ENCODE assay signal across 19 cellular contexts in the genomic region with DNA sequence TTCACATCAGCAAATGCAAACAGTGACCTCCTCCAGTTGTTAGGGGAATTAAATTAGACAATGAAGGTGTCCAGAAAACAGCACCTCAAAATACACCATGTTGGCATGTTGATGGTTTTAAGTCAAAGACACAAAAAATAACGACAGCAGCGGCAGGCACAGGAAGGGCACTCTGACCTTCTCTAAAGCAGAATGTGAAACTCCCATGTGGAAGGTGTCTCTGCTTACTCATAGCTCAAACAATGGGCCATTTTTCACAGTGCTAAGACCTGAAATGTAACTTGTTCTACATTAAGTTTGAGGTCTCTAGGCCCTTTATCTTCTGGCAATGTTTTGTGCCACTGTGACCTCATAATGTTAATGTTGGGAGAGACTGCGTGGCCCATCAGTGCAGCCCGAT.
DNase-seq lines count a peak whose midpoint lies in the region; ATAC-seq, FAIRE-seq and TF ChIP-seq lines count a peak whose summit lies in the region.
"Had no signal": no experiment of that assay in that cellular context is flagged by ENCODE, and none has a peak within 500 bp of the region (broad histone marks: within the 10 kb centered on the region; RNA-seq: fewer than 3 reads in every experiment).

No MANE protein-coding gene starts in this region.

- no peak overlapping the region for H3K18ac ChIP-seq in H1 (ENCODE audit: extremely low read depth, low read length)

- no peaks in the 10 kb centered on the region for H3K36me3 ChIP-seq in H1 (ENCODE audit: control insufficient read depth in 2 of 4, insufficient read depth in 4 of 4, low read length in 3 of 4)

- peaks cover 0 to 3% (median under 1%) of the 10 kb centered on the region in 4 experiments; a peak in 3 of 7 replicates for H3K4me1 ChIP-seq in H1 (replicated peaks in 1 of 4; ENCODE audit: control insufficient read depth in 3 of 4, insufficient read depth in 4 of 4, low read length in 3 of 4)

- H2BK20ac ChIP-seq in H1 (ENCODE audit: low read length), result no peak overlapping the region; the same call in 1 of the 2 replicates

- H2BK15ac ChIP-seq in H1 (ENCODE audit: low read length), result no peak overlapping the region

- H3K56ac ChIP-seq in H1 (replicated peaks; ENCODE audit: insufficient read length, low read depth, low read length), result no peak overlapping the region

- POLR2A ChIA-PET in H1 (lab: Charles Lee; ENCODE audit: partially characterized antibody), result no interaction called here

- no peak for TF ChIP-seq POLR2A in H1 (IDR thresholded peaks at IDR 0.05; ENCODE audit: control extremely low read depth in 1 of 2, low read depth in 2 of 2, low read length in 2 of 2)

- peak overlapping the region; percentile 0; the same call in 1 of the 2 replicates for H2BK12ac ChIP-seq in H1 (ENCODE audit: low read depth, low read length)

- no peak for TF ChIP-seq RAD21 in H1 (IDR thresholded peaks at IDR 0.05 in 1 of 2, conservative IDR thresholded peaks at IDR 0.05 in 1 of 2; ENCODE audit: low read depth in 2 of 2, low read length in 2 of 2)

- H3K14ac ChIP-seq in H1 (ENCODE audit: insufficient read length), result no peak overlapping the region

- no peak overlapping the region for H4K8ac ChIP-seq in H1 (ENCODE audit: extremely low read depth, insufficient read depth, low read length)

- no peak overlapping the region for H3K23ac ChIP-seq in H1 (ENCODE audit: insufficient read length)

- no peak overlapping the region for H4K5ac ChIP-seq in H1 (ENCODE audit: insufficient read length, low read depth, low read length)

- H4K91ac ChIP-seq in H1 (replicated peaks; ENCODE audit: insufficient read length, low read length), result no peak overlapping the region

- FAIRE-seq in H1 (lab: Jason Lieb, UNC), result no peak

- H3K4me2 ChIP-seq in H1 (ENCODE audit: insufficient read depth in 1 of 2, low read depth in 2 of 2, low read length in 2 of 2), result no peak overlapping the region

- no peak overlapping the region for H2BK5ac ChIP-seq in H1 (ENCODE audit: low read depth, low read length)

- H3K27me3 ChIP-seq in H1 (replicated peaks in 1 of 4; ENCODE audit: control insufficient read depth in 3 of 4, extremely low read depth in 1 of 4, insufficient read depth in 3 of 4, low read length in 3 of 4), result no peaks in the 10 kb centered on the region

- no peak overlapping the region for H3K9ac ChIP-seq in H1 (replicated peaks in 1 of 4; ENCODE audit: extremely low read depth in 1 of 4, low read depth in 3 of 4, low read length in 3 of 4)

- ATAC-seq in sciatic nerve, result peak; percentile 21
- no peak for ATAC-seq in GM19452 (IDR thresholded peaks at IDR 0.05; ENCODE audit: unreplicated experiment)
- no peak for ATAC-seq in HG02678 (IDR thresholded peaks at IDR 0.05; ENCODE audit: unreplicated experiment)
- no peak for ATAC-seq in GM21381 (IDR thresholded peaks at IDR 0.05; ENCODE audit: unreplicated experiment)
- ATAC-seq: right cardiac atrium had no signal

- no peak for TF ChIP-seq EP300 in H1 (IDR thresholded peaks at IDR 0.05; ENCODE audit: borderline replicate concordance in 1 of 2, low read depth in 2 of 2, low read length in 2 of 2)

- no peak overlapping the region for H2AK5ac ChIP-seq in H1 (ENCODE audit: low read depth, low read length)

- H3K23me2 ChIP-seq in H1 (ENCODE audit: low read depth, low read length), result no peaks in the 10 kb centered on the region

- H2AFZ ChIP-seq in H1 (ENCODE audit: low read length), result no peak overlapping the region

- H2BK120ac ChIP-seq in H1 (replicated peaks; ENCODE audit: low read depth, low read length), result no peak overlapping the region

- H4K20me1 ChIP-seq in H1 (replicated peaks in 1 of 2; ENCODE audit: control insufficient read depth in 1 of 2, insufficient read depth in 2 of 2, low read length in 2 of 2), result no peaks in the 10 kb centered on the region

- CTCF ChIA-PET in H1 (lab: Charles Lee; ENCODE audit: partially characterized antibody), result interaction anchor here (1.8 kb wide), 1 partner anchor 20 kb away, joined by 3 read pairs; no protein-coding TSS in a partner anchor

- intact Hi-C loops in sciatic nerve (cut with DNase I), result no loop called here

- DNase-seq in DMS53 treated with DMSO at 0.1 percent for 48 hours (lab: John Stamatoyannopoulos, UW; ENCODE audit: unreplicated experiment), result peak; percentile 15
- DNase-seq in HT-29 (ENCODE audit: low spot score), result peak; percentile 53
- no peak for DNase-seq in H1 (ENCODE audit: low read depth in 1 of 2, low spot score in 2 of 2)
- DNase-seq in sciatic nerve (ENCODE audit: low spot score), result no peak
- DNase-seq in NCI-H345 (lab: John Stamatoyannopoulos, UW), result no peak
- DNase-seq: activated gamma-delta T cell, anterior cingulate cortex, Caco-2, H7, hypothalamus, Kasumi-1, NCI-H1436 treated with DMSO at 0.1 percent for 48 hours, NCI-H2227 treated with DMSO at 0.1 percent for 48 hours, right cardiac atrium, SHP77 treated with DMSO at 0.1 percent for 48 hours, substantia nigra had no signal

- no peak overlapping the region for H3K4ac ChIP-seq in H1 (replicated peaks; ENCODE audit: insufficient read length, low read depth, low read length)

- H3K4me3 ChIP-seq in H1 (ENCODE audit: extremely low read depth in 1 of 4, insufficient read depth in 2 of 4, low read depth in 3 of 4, low read length in 4 of 4), result no peak overlapping the region

- H3K79me2 ChIP-seq in H1 (ENCODE audit: control insufficient read depth in 1 of 2, insufficient read depth in 2 of 2, low read length in 2 of 2), result no peaks in the 10 kb centered on the region

- no peaks in the 10 kb centered on the region for H3K9me3 ChIP-seq in H1 (ENCODE audit: insufficient read depth in 2 of 2, low read depth in 1 of 2, low read length in 1 of 2)
- H3K9me3 ChIP-seq: Caco-2 had no signal

- WGBS in H1 (ENCODE audit: extremely low coverage in 1 of 2, insufficient coverage in 1 of 2, insufficient read length in 1 of 2, insufficient replicate concordance in 2 of 2, low coverage in 1 of 2, low lambda C conversion rate in 2 of 2, missing lambda C conversion rate in 1 of 2), 2 experiments, result 96% methylated on average over 4 of the region's 4 CpGs; no CpG with 5 or more reads in 1 of the 2 experiments

- TF ChIP-seq CTCF in H1 (IDR thresholded peaks at IDR 0.05; ENCODE audit: control extremely low read depth in 1 of 3, insufficient read depth in 1 of 3, low read depth in 1 of 3, low read length in 3 of 3), result no peak

- no peak overlapping the region for H3K27ac ChIP-seq in H1 (ENCODE audit: low read depth, low read length)

- H3K79me1 ChIP-seq in H1 (ENCODE audit: low read depth, low read length), result no peaks in the 10 kb centered on the region

TF ChIP-seq in H1, 55 proteins besides CTCF, POLR2A, EP300 and RAD21:
- TF ChIP-seq EGR1 (IDR thresholded peaks at IDR 0.05; ENCODE audit: borderline replicate concordance, low read depth, low read length) (no peak), SP2 (IDR thresholded peaks at IDR 0.05; ENCODE audit: low read length) (no peak), ATF2 (IDR thresholded peaks at IDR 0.05; ENCODE audit: low read length) (no peak), CHD2 (IDR thresholded peaks at IDR 0.05; ENCODE audit: low read length) (no peak), TAF7 (optimal IDR thresholded peaks at IDR 0.05; ENCODE audit: borderline replicate concordance, low read depth, low read length) (no peak), SIN3A (conservative IDR thresholded peaks at IDR 0.05 in 1 of 2, IDR thresholded peaks at IDR 0.05 in 1 of 2; ENCODE audit: low read depth in 1 of 2, low read length in 2 of 2) (no peak), KDM5A (IDR thresholded peaks at IDR 0.05; ENCODE audit: low read length) (no peak), ASH2L (IDR thresholded peaks at IDR 0.05; ENCODE audit: low read length) (no peak)

Comparison
In these comparisons a context has a peak if more than half of its experiments do, and no peak if none do; other contexts are left out.
1. DNase-seq: peak in DMS53 treated with DMSO at 0.1 percent for 48 hours (single experiment) and HT-29 (single experiment); none in H1 (0 of 2), sciatic nerve (single experiment) and NCI-H345 (single experiment).